ENCODE assay signal across 1 cellular context in genomic region chr3:155605571-155605970, GRCh38.
TF ChIP-seq lines count a peak whose summit lies in the region.

No MANE protein-coding gene starts in this region.

TF ChIP-seq in HepG2, 621 proteins besides CTCF, POLR2A, EP300 and RAD21 (continued from another document and continues in another):
- TF ChIP-seq ASH2L (IDR thresholded peaks at IDR 0.05; ENCODE audit: insufficient read length, low read depth, low read length) (peak; percentile 87), MIXL1 (CRISPR knock-in tag; IDR thresholded peaks at IDR 0.05) (peak; percentile 81), KMT2B (CRISPR knock-in tag; IDR thresholded peaks at IDR 0.05) (peak; percentile 72), HOXD1 (CRISPR knock-in tag; IDR thresholded peaks at IDR 0.05) (0 out of 2 replicates have a peak, but pooled peaks have one; percentile 30), HOXA7 (CRISPR knock-in tag; IDR thresholded peaks at IDR 0.05) (no peak), ZFP41 (CRISPR knock-in tag; IDR thresholded peaks at IDR 0.05; ENCODE audit: borderline replicate concordance) (no peak), HOXA9 (CRISPR knock-in tag; IDR thresholded peaks at IDR 0.05; ENCODE audit: borderline replicate concordance) (no peak), ZNF546 (CRISPR knock-in tag; conservative IDR thresholded peaks at IDR 0.05) (no peak), MED13 (CRISPR knock-in tag; IDR thresholded peaks at IDR 0.05) (no peak), ZKSCAN5 (CRISPR knock-in tag; IDR thresholded peaks at IDR 0.05) (no peak), DZIP1 (CRISPR knock-in tag; IDR thresholded peaks at IDR 0.05) (no peak), ZNF30 (CRISPR knock-in tag; IDR thresholded peaks at IDR 0.05) (no peak), ZNF619 (CRISPR knock-in tag; IDR thresholded peaks at IDR 0.05) (no peak), HOXA5 (CRISPR knock-in tag; IDR thresholded peaks at IDR 0.05) (peak; percentile 80; the same call in 1 of the 2 replicates), ZSCAN20 (CRISPR knock-in tag; IDR thresholded peaks at IDR 0.05; ENCODE audit: borderline replicate concordance) (peak; percentile 78; the same call in 1 of the 2 replicates), ZNF703 (CRISPR knock-in tag; IDR thresholded peaks at IDR 0.05; ENCODE audit: borderline replicate concordance) (no peak), RNF219 (CRISPR knock-in tag; IDR thresholded peaks at IDR 0.05) (no peak), CENPX (CRISPR knock-in tag; IDR thresholded peaks at IDR 0.05) (no peak), ZNF264 (CRISPR knock-in tag; IDR thresholded peaks at IDR 0.05) (peak; percentile 93), ZNF770 (CRISPR knock-in tag; IDR thresholded peaks at IDR 0.05) (peak; percentile 32; the same call in 1 of the 2 replicates), SP1 (IDR thresholded peaks at IDR 0.05) (no peak), SP1 (CRISPR knock-in tag; IDR thresholded peaks at IDR 0.05) (no peak), SRF (IDR thresholded peaks at IDR 0.05; ENCODE audit: low read depth, low read length) (no peak), RFXANK (CRISPR knock-in tag; IDR thresholded peaks at IDR 0.05) (no peak), PHF21A (CRISPR knock-in tag; IDR thresholded peaks at IDR 0.05) (peak; percentile 83), ZNF629 (CRISPR knock-in tag; conservative IDR thresholded peaks at IDR 0.05) (peak; percentile 86), KMT2A (CRISPR knock-in tag; IDR thresholded peaks at IDR 0.05) (peak; percentile 36; the same call in 1 of the 2 replicates), ATF7-NPFF (CRISPR knock-in tag; IDR thresholded peaks at IDR 0.05; ENCODE audit: low read depth) (no peak), ZFP36L1 (CRISPR knock-in tag; IDR thresholded peaks at IDR 0.05) (no peak), ZNF878 (CRISPR knock-in tag; IDR thresholded peaks at IDR 0.05) (0 out of 2 replicates have a peak, but pooled peaks have one; percentile 45), ZNF576 (CRISPR knock-in tag; IDR thresholded peaks at IDR 0.05) (no peak), HMG20B (CRISPR knock-in tag; conservative IDR thresholded peaks at IDR 0.05) (peak; percentile 64; the same call in 1 of the 2 replicates), ZFP82 (CRISPR knock-in tag; IDR thresholded peaks at IDR 0.05; ENCODE audit: borderline replicate concordance) (no peak), ZNF362 (CRISPR knock-in tag; IDR thresholded peaks at IDR 0.05; ENCODE audit: borderline replicate concordance) (peak; percentile 83; the same call in 1 of the 2 replicates), RFXAP (CRISPR knock-in tag; IDR thresholded peaks at IDR 0.05; ENCODE audit: borderline replicate concordance) (0 out of 2 replicates have a peak, but pooled peaks have one; percentile 68), ZBTB39 (CRISPR knock-in tag; IDR thresholded peaks at IDR 0.05) (no peak), HIC2 (CRISPR knock-in tag; IDR thresholded peaks at IDR 0.05; ENCODE audit: low read depth) (0 out of 2 replicates have a peak, but pooled peaks have one; percentile 28), IKZF4 (CRISPR knock-in tag; IDR thresholded peaks at IDR 0.05; ENCODE audit: borderline replicate concordance, low read depth, not compliant biosample characterization) (no peak), FOXA1 (IDR thresholded peaks at IDR 0.05) (no peak), FOXA1 (CRISPR knock-in tag; IDR thresholded peaks at IDR 0.05) (peak; percentile 64), ZNF143 (CRISPR knock-in tag; IDR thresholded peaks at IDR 0.05) (no peak), CREB1 (IDR thresholded peaks at IDR 0.05) (no peak), CREB1 (CRISPR knock-in tag; IDR thresholded peaks at IDR 0.05) (peak; percentile 73), FOSL1 (CRISPR knock-in tag; IDR thresholded peaks at IDR 0.05; ENCODE audit: borderline replicate concordance) (no peak)
- TF ChIP-seq, protein P1, sequence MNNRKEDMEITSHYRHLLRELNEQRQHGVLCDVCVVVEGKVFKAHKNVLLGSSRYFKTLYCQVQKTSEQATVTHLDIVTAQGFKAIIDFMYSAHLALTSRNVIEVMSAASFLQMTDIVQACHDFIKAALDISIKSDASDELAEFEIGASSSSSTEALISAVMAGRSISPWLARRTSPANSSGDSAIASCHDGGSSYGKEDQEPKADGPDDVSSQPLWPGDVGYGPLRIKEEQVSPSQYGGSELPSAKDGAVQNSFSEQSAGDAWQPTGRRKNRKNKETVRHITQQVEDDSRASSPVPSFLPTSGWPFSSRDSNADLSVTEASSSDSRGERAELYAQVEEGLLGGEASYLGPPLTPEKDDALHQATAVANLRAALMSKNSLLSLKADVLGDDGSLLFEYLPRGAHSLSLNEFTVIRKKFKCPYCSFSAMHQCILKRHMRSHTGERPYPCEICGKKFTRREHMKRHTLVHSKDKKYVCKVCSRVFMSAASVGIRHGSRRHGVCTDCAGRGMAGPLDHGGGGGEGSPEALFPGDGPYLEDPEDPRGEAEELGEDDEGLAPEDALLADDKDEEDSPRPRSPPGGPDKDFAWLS (CRISPR knock-in tag; IDR thresholded peaks at IDR 0.05; ENCODE audit: borderline replicate concordance), result no peak
- TF ChIP-seq, protein P2, sequence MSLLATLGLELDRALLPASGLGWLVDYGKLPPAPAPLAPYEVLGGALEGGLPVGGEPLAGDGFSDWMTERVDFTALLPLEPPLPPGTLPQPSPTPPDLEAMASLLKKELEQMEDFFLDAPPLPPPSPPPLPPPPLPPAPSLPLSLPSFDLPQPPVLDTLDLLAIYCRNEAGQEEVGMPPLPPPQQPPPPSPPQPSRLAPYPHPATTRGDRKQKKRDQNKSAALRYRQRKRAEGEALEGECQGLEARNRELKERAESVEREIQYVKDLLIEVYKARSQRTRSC (CRISPR knock-in tag; IDR thresholded peaks at IDR 0.05; ENCODE audit: low read depth), result no peak
- TF ChIP-seq, protein P3, sequence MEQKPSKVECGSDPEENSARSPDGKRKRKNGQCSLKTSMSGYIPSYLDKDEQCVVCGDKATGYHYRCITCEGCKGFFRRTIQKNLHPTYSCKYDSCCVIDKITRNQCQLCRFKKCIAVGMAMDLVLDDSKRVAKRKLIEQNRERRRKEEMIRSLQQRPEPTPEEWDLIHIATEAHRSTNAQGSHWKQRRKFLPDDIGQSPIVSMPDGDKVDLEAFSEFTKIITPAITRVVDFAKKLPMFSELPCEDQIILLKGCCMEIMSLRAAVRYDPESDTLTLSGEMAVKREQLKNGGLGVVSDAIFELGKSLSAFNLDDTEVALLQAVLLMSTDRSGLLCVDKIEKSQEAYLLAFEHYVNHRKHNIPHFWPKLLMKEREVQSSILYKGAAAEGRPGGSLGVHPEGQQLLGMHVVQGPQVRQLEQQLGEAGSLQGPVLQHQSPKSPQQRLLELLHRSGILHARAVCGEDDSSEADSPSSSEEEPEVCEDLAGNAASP (CRISPR knock-in tag; IDR thresholded peaks at IDR 0.05; ENCODE audit: borderline replicate concordance), result peak; percentile 73
- TF ChIP-seq, protein P4, sequence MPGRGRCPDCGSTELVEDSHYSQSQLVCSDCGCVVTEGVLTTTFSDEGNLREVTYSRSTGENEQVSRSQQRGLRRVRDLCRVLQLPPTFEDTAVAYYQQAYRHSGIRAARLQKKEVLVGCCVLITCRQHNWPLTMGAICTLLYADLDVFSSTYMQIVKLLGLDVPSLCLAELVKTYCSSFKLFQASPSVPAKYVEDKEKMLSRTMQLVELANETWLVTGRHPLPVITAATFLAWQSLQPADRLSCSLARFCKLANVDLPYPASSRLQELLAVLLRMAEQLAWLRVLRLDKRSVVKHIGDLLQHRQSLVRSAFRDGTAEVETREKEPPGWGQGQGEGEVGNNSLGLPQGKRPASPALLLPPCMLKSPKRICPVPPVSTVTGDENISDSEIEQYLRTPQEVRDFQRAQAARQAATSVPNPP (CRISPR knock-in tag; IDR thresholded peaks at IDR 0.05), result no peak
